ENCODE assay signal across 1 cellular context in the genomic region with DNA sequence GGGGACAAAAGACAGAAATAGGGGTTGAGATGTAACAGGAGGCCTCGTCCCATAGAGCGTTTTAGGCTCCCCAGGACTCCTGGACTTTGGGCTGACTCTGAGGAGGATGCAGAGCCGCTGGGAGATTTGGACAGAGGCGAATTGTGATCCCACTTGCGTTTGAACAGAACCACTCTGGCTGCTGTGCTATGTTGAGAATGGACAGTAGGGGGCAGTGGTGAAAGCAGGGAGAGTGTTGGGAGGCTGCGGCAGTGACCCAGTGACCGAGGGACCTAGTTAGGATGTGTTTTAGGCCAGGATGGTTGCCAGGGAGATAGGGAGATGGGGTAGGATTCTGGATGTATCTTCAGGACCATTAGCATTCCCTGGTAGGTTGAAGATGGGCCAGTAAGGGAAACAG.
TF ChIP-seq lines count a peak whose summit lies in the region.

No MANE protein-coding gene starts in this region.

TF ChIP-seq in WTC11, 78 proteins besides CTCF, POLR2A, EP300 and RAD21 (continued from another document):
- TF ChIP-seq, protein P1, sequence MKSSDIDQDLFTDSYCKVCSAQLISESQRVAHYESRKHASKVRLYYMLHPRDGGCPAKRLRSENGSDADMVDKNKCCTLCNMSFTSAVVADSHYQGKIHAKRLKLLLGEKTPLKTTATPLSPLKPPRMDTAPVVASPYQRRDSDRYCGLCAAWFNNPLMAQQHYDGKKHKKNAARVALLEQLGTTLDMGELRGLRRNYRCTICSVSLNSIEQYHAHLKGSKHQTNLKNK (CRISPR knock-in tag; IDR thresholded peaks at IDR 0.05), result no peak
- TF ChIP-seq FOXJ3 (CRISPR knock-in tag; IDR thresholded peaks at IDR 0.05; ENCODE audit: borderline replicate concordance) (no peak), ATF1 (CRISPR knock-in tag; IDR thresholded peaks at IDR 0.05) (no peak), JUN (CRISPR knock-in tag; IDR thresholded peaks at IDR 0.05) (no peak), MYBL2 (CRISPR knock-in tag; IDR thresholded peaks at IDR 0.05) (no peak), TEAD4 (CRISPR knock-in tag; IDR thresholded peaks at IDR 0.05) (no peak)
- TF ChIP-seq, protein P2, sequence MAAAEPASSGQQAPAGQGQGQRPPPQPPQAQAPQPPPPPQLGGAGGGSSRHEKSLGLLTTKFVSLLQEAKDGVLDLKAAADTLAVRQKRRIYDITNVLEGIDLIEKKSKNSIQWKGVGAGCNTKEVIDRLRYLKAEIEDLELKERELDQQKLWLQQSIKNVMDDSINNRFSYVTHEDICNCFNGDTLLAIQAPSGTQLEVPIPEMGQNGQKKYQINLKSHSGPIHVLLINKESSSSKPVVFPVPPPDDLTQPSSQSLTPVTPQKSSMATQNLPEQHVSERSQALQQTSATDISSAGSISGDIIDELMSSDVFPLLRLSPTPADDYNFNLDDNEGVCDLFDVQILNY (CRISPR knock-in tag; IDR thresholded peaks at IDR 0.05), result no peak
- TF ChIP-seq, protein P3, sequence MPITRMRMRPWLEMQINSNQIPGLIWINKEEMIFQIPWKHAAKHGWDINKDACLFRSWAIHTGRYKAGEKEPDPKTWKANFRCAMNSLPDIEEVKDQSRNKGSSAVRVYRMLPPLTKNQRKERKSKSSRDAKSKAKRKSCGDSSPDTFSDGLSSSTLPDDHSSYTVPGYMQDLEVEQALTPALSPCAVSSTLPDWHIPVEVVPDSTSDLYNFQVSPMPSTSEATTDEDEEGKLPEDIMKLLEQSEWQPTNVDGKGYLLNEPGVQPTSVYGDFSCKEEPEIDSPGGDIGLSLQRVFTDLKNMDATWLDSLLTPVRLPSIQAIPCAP (CRISPR knock-in tag; IDR thresholded peaks at IDR 0.05), result no peak
TF ChIP-seq in WTC11: peak in this region for 0.
